14 cellular contexts compared by ENCODE assay signal in the genomic region with DNA sequence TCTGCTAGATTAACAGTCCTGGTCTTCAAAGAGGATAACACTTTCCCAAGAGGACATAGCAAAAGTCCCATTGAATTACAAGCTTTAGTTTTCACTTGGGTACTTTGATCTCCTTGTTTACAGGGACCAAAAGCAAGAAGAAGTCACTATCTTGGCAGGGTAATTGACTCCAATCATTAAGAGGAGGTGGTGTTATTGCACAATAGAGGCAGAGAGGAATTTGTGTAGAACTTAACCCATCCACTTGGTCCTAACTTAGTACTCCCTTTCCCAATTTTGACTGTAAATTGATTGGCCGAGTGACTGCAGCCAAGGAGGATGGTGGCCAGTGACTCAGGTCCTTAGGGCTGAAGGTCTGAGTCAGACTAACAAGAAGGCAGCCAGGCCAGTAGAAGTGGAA. TPM values are rescaled to one million over a fixed set of nuclear protein-coding genes. Genes with fewer than 3 reads are reported as not detected.
DNase-seq lines count a peak whose midpoint lies in the region; ATAC-seq and TF ChIP-seq lines count a peak whose summit lies in the region.
"Had no signal": no experiment of that assay in that cellular context is flagged by ENCODE, and none has a peak within 500 bp of the region (broad histone marks: within the 10 kb centered on the region; RNA-seq: fewer than 3 reads in every experiment).

No MANE protein-coding gene starts in this region.

- no peak for TF ChIP-seq CTCF in HEK293 (tag by site-specific recombination; IDR thresholded peaks at IDR 0.05)
- TF ChIP-seq CTCF in stomach (IDR thresholded peaks at IDR 0.05): no peak
- no peak for TF ChIP-seq CTCF in gastrocnemius medialis (IDR thresholded peaks at IDR 0.05 in 4 of 5, conservative IDR thresholded peaks at IDR 0.05 in 1 of 5)

- DNase-seq in MG63 (peak; percentile 11), kidney tubule cell (ENCODE audit: low spot score) (peak; percentile 31), stomach (no peak), gastrocnemius medialis (no peak)
- DNase-seq: BE2C; CD4-positive, alpha-beta memory T cell; DND-41; GF-D8 had no signal

- H3K4me3 ChIP-seq in HEK293 (ENCODE audit: low read depth, low read length): no peak overlapping the region
- no peak overlapping the region for H3K4me3 ChIP-seq in MG63
- H3K4me3 ChIP-seq in stomach: no peak overlapping the region
- H3K4me3 ChIP-seq in gastrocnemius medialis: no peak overlapping the region
- H3K4me3 ChIP-seq: A549 had no signal

- no peaks in the 10 kb centered on the region for H3K36me3 ChIP-seq in HEK293 (ENCODE audit: control insufficient read depth in 2 of 2, insufficient read depth in 1 of 2, low read length in 2 of 2)
- H3K36me3 ChIP-seq in MG63: no peaks in the 10 kb centered on the region
- no peaks in the 10 kb centered on the region for H3K36me3 ChIP-seq in stomach
- H3K36me3 ChIP-seq in gastrocnemius medialis: no peaks in the 10 kb centered on the region
- H3K36me3 ChIP-seq: BE2C had no signal

- H3K9me3 ChIP-seq in HEK293 (ENCODE audit: control insufficient read depth, insufficient read depth, low read depth, low read length) (no peaks in the 10 kb centered on the region), MG63 (no peaks in the 10 kb centered on the region), stomach (no peaks in the 10 kb centered on the region), gastrocnemius medialis (no peaks in the 10 kb centered on the region)
- H3K9me3 ChIP-seq: A549, BE2C had no signal

- ATAC-seq in HG03354 (IDR thresholded peaks at IDR 0.05; ENCODE audit: poor library complexity, severe bottlenecking, unreplicated experiment): no peak
- no peak for ATAC-seq in gastrocnemius medialis

- 74 to 96% (median 95%) methylated on average over 1 of the region's 1 CpG for WGBS in stomach, 5 donors

- intact Hi-C loops in stomach (cut with DNase I; ENCODE audit: low total_unique reads): no loop called here
- intact Hi-C loops in gastrocnemius medialis (cut with DNase I; ENCODE audit: low total_unique reads): no loop called here

- POLR2A ChIA-PET in HEK293 (lab: Yijun Ruan, JAX): no interaction called here

- in situ Hi-C loops in gastrocnemius medialis (cut with MboI; ENCODE audit: low sequenced_read_pairs in 4 of 4): no loop called here

- TF ChIP-seq POLR2A in stomach (IDR thresholded peaks at IDR 0.05): no peak
- TF ChIP-seq POLR2A in gastrocnemius medialis (IDR thresholded peaks at IDR 0.05): no peak

- CTCF ChIA-PET in HEK293 (lab: Yijun Ruan, JAX): interaction anchor here (0.7 to 5.0 kb wide), 11 partner anchors 10 to 397 kb away, joined by 3 to 34 read pairs (median 4); a partner anchor contains a TSS

- TF ChIP-seq EP300 in stomach (IDR thresholded peaks at IDR 0.05): no peak

- H3K27me3 ChIP-seq in MG63 (peaks cover 23% of the 10 kb centered on the region; the same call in 1 of the 2 replicates), stomach (no peaks in the 10 kb centered on the region), gastrocnemius medialis (no peaks in the 10 kb centered on the region)
- H3K27me3 ChIP-seq: BE2C had no signal

- H3K27ac ChIP-seq in HEK293 (ENCODE audit: extremely low read depth, low read depth, low read length) (no peak overlapping the region), stomach (no peak overlapping the region), gastrocnemius medialis (no peak overlapping the region)
- H3K27ac ChIP-seq: A549, C4-2B had no signal

- 0 out of 2 replicates have a peak, but pooled peaks cover 3% of the 10 kb centered on the region for H3K4me1 ChIP-seq in HEK293 (ENCODE audit: control insufficient read depth, insufficient read depth, low read length)
- no peaks in the 10 kb centered on the region for H3K4me1 ChIP-seq in stomach
- no peaks in the 10 kb centered on the region for H3K4me1 ChIP-seq in gastrocnemius medialis
- H3K4me1 ChIP-seq: A549, BE2C had no signal

TF ChIP-seq in HEK293, 187 proteins besides CTCF, POLR2A, EP300 and RAD21:
- TF ChIP-seq PRDM1 (tag by site-specific recombination; IDR thresholded peaks at IDR 0.05) (peak; percentile 0; the same call in 1 of the 2 replicates), ZNF24 (tag by site-specific recombination; IDR thresholded peaks at IDR 0.05) (no peak), ZNF140 (tag by site-specific recombination; IDR thresholded peaks at IDR 0.05) (no peak), ZNF302 (tag by site-specific recombination; IDR thresholded peaks at IDR 0.05; ENCODE audit: low read depth) (no peak), ZNF132 (tag by site-specific recombination; IDR thresholded peaks at IDR 0.05; ENCODE audit: borderline replicate concordance) (no peak), ZNF555 (tag by site-specific recombination; conservative IDR thresholded peaks at IDR 0.05) (no peak)

RNA-seq across cellular contexts. Expression of a gene that starts 9.3 kb away (rescaled TPM):
- total RNA-seq in MG63 (2014; rRNA removed; shearing (Covaris generic); ENCODE audit: low replicate concordance): not detected in 2 replicates
- total RNA-seq in stomach: not detected
- polyA plus RNA-seq in stomach: not detected
- total RNA-seq in gastrocnemius medialis: not detected
- total RNA-seq: CD4-positive, alpha-beta memory T cell; HT-29 had no signal
- polyA plus RNA-seq: A549; AG04450; CD4-positive, alpha-beta memory T cell had no signal

Comparison
In these comparisons a context has a peak if more than half of its experiments do, and no peak if none do; other contexts are left out.
1. DNase-seq: peak in MG63 (single experiment) and kidney tubule cell (single experiment); none in stomach (single experiment) and gastrocnemius medialis (0 of 2).